ENCODE assay signal across 13 cellular contexts in genomic region chr7:84336303-84336702, GRCh38.
A peak's percentile ranks its signal among the peaks of the same experiment; 100 is the strongest.
DNase-seq lines count a peak whose midpoint lies in the region; ATAC-seq and TF ChIP-seq lines count a peak whose summit lies in the region.
"Had no signal": no experiment of that assay in that cellular context is flagged by ENCODE, and none has a peak within 500 bp of the region (broad histone marks: within the 10 kb centered on the region; RNA-seq: fewer than 3 reads in every experiment).

No MANE protein-coding gene starts in this region.

- no peaks in the 10 kb centered on the region for H3F3A ChIP-seq in GM23338 (replicated peaks; ENCODE audit: low read depth)

- no peak overlapping the region for H3K9ac ChIP-seq in endodermal cell (ENCODE audit: extremely low read depth, low read length, poor library complexity, severe bottlenecking)

- H2AFZ ChIP-seq in GM23338: peak overlapping the region; percentile 53

- no peak for TF ChIP-seq CTCF in GM23338 (conservative IDR thresholded peaks at IDR 0.05; ENCODE audit: low read depth in 2 of 2)
- no peak for TF ChIP-seq CTCF in endodermal cell (conservative IDR thresholded peaks at IDR 0.05)

- H3K27me3 Mint-ChIP-seq in GM23338 (ENCODE audit: insufficient read depth, low read depth, poor library complexity) (no peaks in the 10 kb centered on the region), endodermal cell (ENCODE audit: insufficient read depth) (no peaks in the 10 kb centered on the region)
- H3K27me3 Mint-ChIP-seq in activated naive CD8-positive, alpha-beta T cell treated with anti-CD3 and anti-CD28 coated beads for 36 hours: peaks cover 4% of the 10 kb centered on the region

- no peak overlapping the region for H3K4me3 Mint-ChIP-seq in GM23338
- no peak overlapping the region for H3K4me3 Mint-ChIP-seq in endodermal cell
- H3K4me3 Mint-ChIP-seq in activated naive CD8-positive, alpha-beta T cell treated with anti-CD3 and anti-CD28 coated beads for 36 hours: no peak overlapping the region

- no CpG with 5 or more reads among the region's 2 CpGs for WGBS in endodermal cell (ENCODE audit: insufficient coverage in 1 of 2, insufficient read length in 1 of 2), 2 experiments

- no peaks in the 10 kb centered on the region for H3K27me3 ChIP-seq in GM23338 (ENCODE audit: insufficient read depth)
- H3K27me3 ChIP-seq in endodermal cell (ENCODE audit: control insufficient read depth, insufficient read depth, low read length, poor library complexity, severe bottlenecking): no peaks in the 10 kb centered on the region
- H3K27me3 ChIP-seq: colonic mucosa had no signal

- H3K9me3 Mint-ChIP-seq in GM23338: no peaks in the 10 kb centered on the region
- H3K9me3 Mint-ChIP-seq in endodermal cell: no peaks in the 10 kb centered on the region
- no peaks in the 10 kb centered on the region for H3K9me3 Mint-ChIP-seq in activated naive CD8-positive, alpha-beta T cell treated with anti-CD3 and anti-CD28 coated beads for 36 hours

- DNase-seq in DMS 273 treated with DMSO at 0.1 percent for 48 hours (lab: John Stamatoyannopoulos, UW) (peak; percentile 41), GM23338 (ENCODE audit: low spot score) (peak; percentile 26), M059J (ENCODE audit: low read depth) (peak; percentile 8), endodermal cell (no peak), UCSD-AML1 (lab: John Stamatoyannopoulos, UW; ENCODE audit: unreplicated experiment) (no peak), D341Med (ENCODE audit: low spot score) (no peak), cardiac septum (ENCODE audit: low spot score) (no peak)
- DNase-seq in activated naive CD8-positive, alpha-beta T cell treated with anti-CD3 and anti-CD28 coated beads for 36 hours: no peak
- DNase-seq: activated CD4-positive, alpha-beta T cell treated with anti-CD3 and anti-CD28 coated beads for 4 hours; colonic mucosa; HCEC 1CT; NCI-H345 had no signal

- H3K4me1 Mint-ChIP-seq in GM23338: peaks cover 4% of the 10 kb centered on the region; the same call in 2 of the 3 replicates
- peaks cover 5% of the 10 kb centered on the region for H3K4me1 Mint-ChIP-seq in endodermal cell
- no peaks in the 10 kb centered on the region for H3K4me1 Mint-ChIP-seq in activated naive CD8-positive, alpha-beta T cell treated with anti-CD3 and anti-CD28 coated beads for 36 hours

- H3K27ac Mint-ChIP-seq in GM23338 (no peak overlapping the region), endodermal cell (peak overlapping the region; percentile 54)
- H3K27ac Mint-ChIP-seq in activated naive CD8-positive, alpha-beta T cell treated with anti-CD3 and anti-CD28 coated beads for 36 hours: no peak overlapping the region

- ATAC-seq in GM23338: no peak; the same call in 2 of the 3 replicates

- H3K79me2 ChIP-seq in GM23338 (replicated peaks; ENCODE audit: insufficient read depth): no peaks in the 10 kb centered on the region

- no peaks in the 10 kb centered on the region for H4K20me1 ChIP-seq in GM23338 (replicated peaks; ENCODE audit: insufficient read depth)

- no peaks in the 10 kb centered on the region for H3K9me3 ChIP-seq in endodermal cell (ENCODE audit: control insufficient read depth, low read length)
- H3K9me3 ChIP-seq: colonic mucosa had no signal

- H3K9me2 ChIP-seq in GM23338 (ENCODE audit: insufficient read depth): no peaks in the 10 kb centered on the region

- no peak overlapping the region for H3K4me2 ChIP-seq in GM23338

- H3K27ac ChIP-seq in GM23338 (ENCODE audit: low read depth) (no peak overlapping the region), endodermal cell (ENCODE audit: low read depth, low read length) (no peak overlapping the region)
- H3K27ac ChIP-seq: C4-2B, colonic mucosa had no signal

- intact Hi-C loops in cardiac septum (cut with DNase I): no loop called here

- H3K4me3 ChIP-seq in GM23338 (no peak overlapping the region), endodermal cell (ENCODE audit: low read length) (no peak overlapping the region)
- H3K4me3 ChIP-seq: colonic mucosa had no signal

- H3K36me3 Mint-ChIP-seq in GM23338 (ENCODE audit: low read depth): no peaks in the 10 kb centered on the region
- H3K36me3 Mint-ChIP-seq in endodermal cell (ENCODE audit: low read depth): no peaks in the 10 kb centered on the region
- H3K36me3 Mint-ChIP-seq in activated naive CD8-positive, alpha-beta T cell treated with anti-CD3 and anti-CD28 coated beads for 36 hours: no peaks in the 10 kb centered on the region

- H3K4me1 ChIP-seq in GM23338 (ENCODE audit: insufficient read depth): no peaks in the 10 kb centered on the region
- no peaks in the 10 kb centered on the region for H3K4me1 ChIP-seq in endodermal cell (ENCODE audit: control insufficient read depth, insufficient read depth, low read length)
- H3K4me1 ChIP-seq: colonic mucosa had no signal

- H3K36me3 ChIP-seq in GM23338 (ENCODE audit: insufficient read depth) (no peaks in the 10 kb centered on the region), endodermal cell (ENCODE audit: control insufficient read depth, insufficient read depth, low read length) (no peaks in the 10 kb centered on the region)
- H3K36me3 ChIP-seq: colonic mucosa had no signal

TF ChIP-seq in GM23338, 12 proteins besides CTCF, POLR2A, EP300 and RAD21 (continues in another document):
- TF ChIP-seq POLR2AphosphoS5 (IDR thresholded peaks at IDR 0.05; ENCODE audit: low read depth) (no peak), STAT1 (IDR thresholded peaks at IDR 0.05; ENCODE audit: unreplicated experiment) (no peak), NANOG (IDR thresholded peaks at IDR 0.05; ENCODE audit: borderline replicate concordance) (no peak), ZNF462 (CRISPR knock-in tag; IDR thresholded peaks at IDR 0.05) (no peak)

Comparison
In these comparisons a context has a peak if more than half of its experiments do, and no peak if none do; other contexts are left out.
1. DNase-seq: peak in DMS 273 treated with DMSO at 0.1 percent for 48 hours (single experiment), GM23338 (single experiment) and M059J (single experiment); none in endodermal cell (single experiment), UCSD-AML1 (single experiment), D341Med (single experiment), activated naive CD8-positive, alpha-beta T cell treated with anti-CD3 and anti-CD28 coated beads for 36 hours (single experiment) and cardiac septum (single experiment).